In genomic region chr12:112815589-112816321, GRCh38 we compare ENCODE assay signal across 1 cellular context.
A peak's percentile ranks its signal among the peaks of the same experiment; 100 is the strongest.
TF ChIP-seq lines count a peak whose summit lies in the region.

No MANE protein-coding gene starts in this region.

TF ChIP-seq in SK-N-SH, 30 proteins besides CTCF, POLR2A, EP300 and RAD21 (continued from another document):
- TF ChIP-seq GABPA (IDR thresholded peaks at IDR 0.05; ENCODE audit: low read depth): no peak
- peak; percentile 47; the same call in 1 of the 2 replicates for TF ChIP-seq TEAD4 (IDR thresholded peaks at IDR 0.05; ENCODE audit: borderline replicate concordance, insufficient read depth)
- TF ChIP-seq USF2 (IDR thresholded peaks at IDR 0.05; ENCODE audit: borderline replicate concordance, low read depth, low read length): no peak
- peak; percentile 60 for TF ChIP-seq TCF12 (IDR thresholded peaks at IDR 0.05)
- TF ChIP-seq SMC3 (IDR thresholded peaks at IDR 0.05; ENCODE audit: low read depth, low read length): peak; percentile 9; the same call in 1 of the 2 replicates
